In genomic region chr2:239328306-239329191, GRCh38 we compare ENCODE assay signal across 8 cellular contexts.
A peak's percentile ranks its signal among the peaks of the same experiment; 100 is the strongest.
DNase-seq lines count a peak whose midpoint lies in the region; ATAC-seq and TF ChIP-seq lines count a peak whose summit lies in the region.

No MANE protein-coding gene starts in this region.

- ATAC-seq in GM18909 (IDR thresholded peaks at IDR 0.05; ENCODE audit: poor library complexity, unreplicated experiment) (no peak), HG03565 (IDR thresholded peaks at IDR 0.05; ENCODE audit: unreplicated experiment) (no peak)

- H3K36me3 Mint-ChIP-seq in activated T-cell treated with anti-CD3 and anti-CD28 coated beads, Interleukin-2, amount 50 U/mL, for 24 hours (ENCODE audit: low read depth), result peaks cover 10% of the 10 kb centered on the region
- H3K36me3 Mint-ChIP-seq in type B pancreatic cell, result peaks cover 15% of the 10 kb centered on the region

- H3K27ac Mint-ChIP-seq in activated T-cell treated with anti-CD3 and anti-CD28 coated beads, Interleukin-2, amount 50 U/mL, for 24 hours, result no peak overlapping the region
- peak overlapping the region; percentile 81 for H3K27ac Mint-ChIP-seq in type B pancreatic cell

- in situ Hi-C loops in ACHN (cut with HindIII; ENCODE audit: low pct_ligation_motif_present, low pct_unique_long_range_greater_than_20kb, low sequenced_read_pairs), result no loop called here

- no peak for TF ChIP-seq CTCF in type B pancreatic cell (conservative IDR thresholded peaks at IDR 0.05)

- no peaks in the 10 kb centered on the region for H3K27me3 Mint-ChIP-seq in activated T-cell treated with anti-CD3 and anti-CD28 coated beads, Interleukin-2, amount 50 U/mL, for 24 hours
- no peaks in the 10 kb centered on the region for H3K27me3 Mint-ChIP-seq in type B pancreatic cell

- peak; percentile 16 for DNase-seq in activated T-cell treated with anti-CD3 and anti-CD28 coated beads, Interleukin-2, amount 50 U/mL, for 1 hour
- DNase-seq in activated T-cell treated with anti-CD3 and anti-CD28 coated beads, Interleukin-2, amount 50 U/mL, for 24 hours, result no peak
- DNase-seq in dedifferentiated amniotic fluid mesenchymal stem cell (ENCODE audit: extremely low spot score), result peak; percentile 54
- DNase-seq in mesenteric fat pad (ENCODE audit: low spot score), result peak; percentile 90
- DNase-seq in type B pancreatic cell (ENCODE audit: extremely low spot score, unreplicated experiment), result peak; percentile 62
- no peak for DNase-seq in ACHN

- H3K4me3 Mint-ChIP-seq in activated T-cell treated with anti-CD3 and anti-CD28 coated beads, Interleukin-2, amount 50 U/mL, for 24 hours, result no peak overlapping the region
- H3K4me3 Mint-ChIP-seq in type B pancreatic cell, result peak overlapping the region; percentile 45

- H3K4me1 Mint-ChIP-seq in activated T-cell treated with anti-CD3 and anti-CD28 coated beads, Interleukin-2, amount 50 U/mL, for 24 hours (ENCODE audit: low read depth), result peaks cover 63% of the 10 kb centered on the region
- peaks cover 45% of the 10 kb centered on the region for H3K4me1 Mint-ChIP-seq in type B pancreatic cell (ENCODE audit: unreplicated experiment)

- no peaks in the 10 kb centered on the region for H3K9me3 Mint-ChIP-seq in activated T-cell treated with anti-CD3 and anti-CD28 coated beads, Interleukin-2, amount 50 U/mL, for 24 hours
- no peaks in the 10 kb centered on the region for H3K9me3 Mint-ChIP-seq in type B pancreatic cell

Comparison
In these comparisons a context has a peak if more than half of its experiments do, and no peak if none do; other contexts are left out.
1. DNase-seq: peak in activated T-cell treated with anti-CD3 and anti-CD28 coated beads, Interleukin-2, amount 50 U/mL, for 1 hour (single experiment), dedifferentiated amniotic fluid mesenchymal stem cell (single experiment), mesenteric fat pad (single experiment) and type B pancreatic cell (single experiment); none in activated T-cell treated with anti-CD3 and anti-CD28 coated beads, Interleukin-2, amount 50 U/mL, for 24 hours (single experiment) and ACHN (single experiment).